In the genomic region with DNA sequence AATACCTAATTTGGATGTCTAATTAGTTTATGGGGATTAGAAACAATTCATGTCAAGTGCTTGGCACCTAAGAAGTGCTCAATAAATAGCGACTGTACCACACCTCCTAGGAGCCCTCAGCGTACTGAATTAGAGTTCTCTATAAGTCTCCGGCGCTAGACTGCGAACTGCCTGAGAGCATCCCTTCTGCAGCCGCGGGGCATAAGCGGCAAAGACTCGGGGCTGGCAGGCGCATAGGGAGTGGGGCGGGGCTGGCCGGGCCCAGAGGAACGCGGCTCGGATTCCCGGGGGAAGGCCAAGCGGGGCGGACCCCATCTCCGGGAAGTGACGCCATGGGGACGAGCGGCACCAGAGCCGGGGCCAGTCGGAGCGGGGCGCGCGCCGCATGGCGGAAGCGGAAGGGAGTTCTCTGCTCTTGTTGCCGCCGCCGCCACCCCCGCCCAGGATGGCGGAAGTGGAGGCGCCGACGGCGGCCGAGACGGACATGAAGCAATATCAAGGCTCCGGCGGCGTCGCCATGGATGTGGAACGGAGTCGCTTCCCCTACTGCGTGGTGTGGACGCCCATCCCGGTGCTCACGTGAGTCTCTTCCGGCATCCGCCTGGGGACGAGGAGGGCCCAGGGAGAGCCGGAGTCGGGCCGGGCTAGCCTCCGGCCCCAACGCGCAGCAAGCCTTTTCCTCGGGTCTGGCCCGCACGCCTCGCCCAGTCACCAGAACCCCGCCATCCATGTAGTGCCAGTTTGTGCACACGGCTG, we compare ENCODE assay signal across 8 cellular contexts. TPM values are rescaled to one million over a fixed set of nuclear protein-coding genes. Genes with fewer than 3 reads are reported as not detected.
DNase-seq lines count a peak whose midpoint lies in the region; ATAC-seq and TF ChIP-seq lines count a peak whose summit lies in the region.

Gene TMEM222, plus strand, starts transcription at position 351 of the 756 bp plus-strand sequence. Its CDS starts 35 bp downstream, at position 386.

- H3K9me3 ChIP-seq in Loucy (ENCODE audit: insufficient read depth, low read depth, low read length) (no peaks in the 10 kb centered on the region), RWPE2 (ENCODE audit: severe bottlenecking) (no peaks in the 10 kb centered on the region), fibroblast of lung (ENCODE audit: control insufficient read depth, insufficient read depth, low read depth, low read length) (no peaks in the 10 kb centered on the region)

- peaks cover 3% of the 10 kb centered on the region for H3K27me3 Mint-ChIP-seq in activated T-helper 2 cell treated with anti-CD3 and anti-CD28 coated beads, Interferon-gamma antibody, Interleukin-2, Interleukin-4, amounts not matched to agents 10 μg/mL and 5 μg/mL and 100 μg/mL, durations not matched to agents 14 hours and 24 hours and 36 hours (ENCODE audit: low read depth)
- H3K27me3 Mint-ChIP-seq in naive thymus-derived CD8-positive, alpha-beta T cell: peaks cover 0 to 8% (median 0%) of the 10 kb centered on the region in 5 donors
- peaks cover 0 to 4% of the 10 kb centered on the region in 2 donors for H3K27me3 Mint-ChIP-seq in stimulated activated naive B cell treated with anti-CD40 and anti-IgM and Interleukin-4, amounts not matched to agents 10 μg/mL and 1 μg/mL and 100 μg/mL, for 72 hours

- H3K79me2 ChIP-seq in Loucy (ENCODE audit: insufficient read depth, low read length): peaks cover 49% of the 10 kb centered on the region
- peaks cover 45% of the 10 kb centered on the region for H3K79me2 ChIP-seq in fibroblast of lung (ENCODE audit: control insufficient read depth, insufficient read depth, low read length)

- H3K27ac Mint-ChIP-seq in activated T-helper 2 cell treated with anti-CD3 and anti-CD28 coated beads, Interferon-gamma antibody, Interleukin-2, Interleukin-4, amounts not matched to agents 10 μg/mL and 5 μg/mL and 100 μg/mL, durations not matched to agents 14 hours and 24 hours and 36 hours: peak within 1 kb of the TSS; percentile 90
- H3K27ac Mint-ChIP-seq in naive thymus-derived CD8-positive, alpha-beta T cell: peak within 1 kb of the TSS; percentile 93 to 97 (median 96)
- peak within 1 kb of the TSS; percentile 98 for H3K27ac Mint-ChIP-seq in stimulated activated naive B cell treated with anti-CD40 and anti-IgM and Interleukin-4, amounts not matched to agents 10 μg/mL and 1 μg/mL and 100 μg/mL, for 72 hours

- ATAC-seq in RWPE2 (ENCODE audit: low read depth): peak; percentile 96
- peak; percentile 96 for ATAC-seq in naive thymus-derived CD8-positive, alpha-beta T cell
- ATAC-seq in stimulated activated naive B cell treated with anti-CD40 and anti-IgM and Interleukin-4, amounts not matched to agents 10 μg/mL and 1 μg/mL and 100 μg/mL, for 72 hours (replicated peaks): peak; percentile 95 to 97

- peak; percentile 96 for DNase-seq in ELR (ENCODE audit: low read depth)
- DNase-seq in H7: peak; percentile 99
- DNase-seq in RWPE2 (ENCODE audit: low spot score): peak; percentile 97
- peak; percentile 97 for DNase-seq in activated T-helper 2 cell treated with anti-CD3 and anti-CD28 coated beads, Interferon-gamma antibody, Interleukin-2, Interleukin-4, amounts not matched to agents 10 μg/mL and 5 μg/mL and 100 μg/mL, durations not matched to agents 14 hours and 24 hours and 36 hours (ENCODE audit: low spot score)
- peak; percentile 96 to 97 for DNase-seq in fibroblast of lung (ENCODE audit: low read depth in 2 of 2)
- DNase-seq in naive thymus-derived CD8-positive, alpha-beta T cell: peak; percentile 95 to 98 (median 96)
- DNase-seq in stimulated activated naive B cell treated with anti-CD40 and anti-IgM and Interleukin-4, amounts not matched to agents 10 μg/mL and 1 μg/mL and 100 μg/mL, for 72 hours: peak; percentile 98

- H4K20me1 ChIP-seq in Loucy (ENCODE audit: insufficient read depth, low read length, poor library complexity, severe bottlenecking) (peaks cover 13% of the 10 kb centered on the region), fibroblast of lung (ENCODE audit: control insufficient read depth, extremely low read depth, insufficient read depth, low read length) (no peaks in the 10 kb centered on the region)

- H3K4me3 ChIP-seq in H7 (ENCODE audit: insufficient read depth, low read depth, low read length) (peak within 1 kb of the TSS; percentile 97), Loucy (ENCODE audit: low read length, poor library complexity, severe bottlenecking) (peak within 1 kb of the TSS; percentile 97), RWPE2 (ENCODE audit: severe bottlenecking) (peak within 1 kb of the TSS; percentile 70), fibroblast of lung (replicated peaks in 1 of 4; ENCODE audit: control extremely low read depth in 1 of 4, insufficient read depth in 1 of 4, low read depth in 3 of 4, low read length in 4 of 4) (peak within 1 kb of the TSS; percentile 66 to 100 (median 93))

- peaks cover 36% of the 10 kb centered on the region for H3K36me3 Mint-ChIP-seq in activated T-helper 2 cell treated with anti-CD3 and anti-CD28 coated beads, Interferon-gamma antibody, Interleukin-2, Interleukin-4, amounts not matched to agents 10 μg/mL and 5 μg/mL and 100 μg/mL, durations not matched to agents 14 hours and 24 hours and 36 hours (ENCODE audit: low read depth)
- H3K36me3 Mint-ChIP-seq in naive thymus-derived CD8-positive, alpha-beta T cell: peaks cover 0 to 34% (median 5%) of the 10 kb centered on the region in 3 donors
- peaks cover 10 to 23% of the 10 kb centered on the region in 2 donors for H3K36me3 Mint-ChIP-seq in stimulated activated naive B cell treated with anti-CD40 and anti-IgM and Interleukin-4, amounts not matched to agents 10 μg/mL and 1 μg/mL and 100 μg/mL, for 72 hours

- H3K36me3 ChIP-seq in H7 (replicated peaks; ENCODE audit: control insufficient read depth, insufficient read depth, low read length) (peaks cover 3% of the 10 kb centered on the region), Loucy (ENCODE audit: insufficient read depth, low read length) (peaks cover 7% of the 10 kb centered on the region; the same call in 1 of the 2 replicates), RWPE2 (ENCODE audit: low read depth) (peaks cover 30% of the 10 kb centered on the region), fibroblast of lung (ENCODE audit: control insufficient read depth, insufficient read depth, low read length) (peaks cover 8% of the 10 kb centered on the region)

- intact Hi-C loops in activated T-helper 2 cell treated with anti-CD3 and anti-CD28 coated beads, Interferon-gamma antibody, Interleukin-2, Interleukin-4, amounts not matched to agents 10 μg/mL and 5 μg/mL and 100 μg/mL, durations not matched to agents 14 hours and 24 hours and 36 hours (cut with micrococcal nuclease): loop anchor here (1.0 to 5.0 kb wide), 3 partner anchors 19 to 450 kb away; partner anchors contain the start of genes FAM76A and STX12

- H2AFZ ChIP-seq in Loucy (ENCODE audit: low read length) (peak within 1 kb of the TSS; percentile 93), fibroblast of lung (ENCODE audit: low read length) (peak within 1 kb of the TSS; percentile 94)

- H3K4me1 Mint-ChIP-seq in activated T-helper 2 cell treated with anti-CD3 and anti-CD28 coated beads, Interferon-gamma antibody, Interleukin-2, Interleukin-4, amounts not matched to agents 10 μg/mL and 5 μg/mL and 100 μg/mL, durations not matched to agents 14 hours and 24 hours and 36 hours (ENCODE audit: low read depth): peaks cover 24% of the 10 kb centered on the region
- peaks cover 18 to 54% (median 48%) of the 10 kb centered on the region in 4 donors for H3K4me1 Mint-ChIP-seq in naive thymus-derived CD8-positive, alpha-beta T cell
- peaks cover 21 to 39% of the 10 kb centered on the region in 2 donors for H3K4me1 Mint-ChIP-seq in stimulated activated naive B cell treated with anti-CD40 and anti-IgM and Interleukin-4, amounts not matched to agents 10 μg/mL and 1 μg/mL and 100 μg/mL, for 72 hours

- H3K27me3 ChIP-seq in H7 (ENCODE audit: control insufficient read depth, insufficient read depth, low read length) (no peaks in the 10 kb centered on the region), Loucy (ENCODE audit: insufficient read depth, low read length, poor library complexity, severe bottlenecking) (no peaks in the 10 kb centered on the region), RWPE2 (ENCODE audit: insufficient read depth, poor library complexity, severe bottlenecking) (no peaks in the 10 kb centered on the region), fibroblast of lung (ENCODE audit: control insufficient read depth, insufficient read depth, low read length) (no peaks in the 10 kb centered on the region)

- no peaks in the 10 kb centered on the region for H3F3A ChIP-seq in Loucy (ENCODE audit: low read depth)

- no peaks in the 10 kb centered on the region for H3K9me2 ChIP-seq in Loucy (replicated peaks; ENCODE audit: low read depth, low read length)

- H3K4me3 Mint-ChIP-seq in activated T-helper 2 cell treated with anti-CD3 and anti-CD28 coated beads, Interferon-gamma antibody, Interleukin-2, Interleukin-4, amounts not matched to agents 10 μg/mL and 5 μg/mL and 100 μg/mL, durations not matched to agents 14 hours and 24 hours and 36 hours (ENCODE audit: low read depth): peak within 1 kb of the TSS; percentile 97
- peak within 1 kb of the TSS; percentile 93 to 99 (median 95) for H3K4me3 Mint-ChIP-seq in naive thymus-derived CD8-positive, alpha-beta T cell
- peak within 1 kb of the TSS; percentile 95 to 98 for H3K4me3 Mint-ChIP-seq in stimulated activated naive B cell treated with anti-CD40 and anti-IgM and Interleukin-4, amounts not matched to agents 10 μg/mL and 1 μg/mL and 100 μg/mL, for 72 hours

- H3K27ac ChIP-seq in RWPE2 (ENCODE audit: poor library complexity, severe bottlenecking) (peak within 1 kb of the TSS; percentile 62), fibroblast of lung (ENCODE audit: insufficient read depth, low read length) (peak within 1 kb of the TSS; percentile 98)

- TF ChIP-seq CTCF in Loucy (conservative IDR thresholded peaks at IDR 0.05; ENCODE audit: low read length): no peak
- no peak for TF ChIP-seq CTCF in RWPE2 (IDR thresholded peaks at IDR 0.05; ENCODE audit: poor library complexity, severe bottlenecking)
- TF ChIP-seq CTCF in fibroblast of lung (conservative IDR thresholded peaks at IDR 0.05 in 1 of 2, IDR thresholded peaks at IDR 0.05 in 1 of 2; ENCODE audit: low read depth in 1 of 2, low read length in 2 of 2): no peak

- POLR2A ChIA-PET in naive thymus-derived CD8-positive, alpha-beta T cell (lab: Charles Lee): interaction anchor here (0.7 to 1.9 kb wide), 9 partner anchors 14 to 1447 kb away, joined by 3 to 9 read pairs (median 5); partner anchors contain the start of gene SYTL1

- H3K9ac ChIP-seq in Loucy (ENCODE audit: low read depth, low read length, poor library complexity, severe bottlenecking) (peak within 1 kb of the TSS; percentile 96), fibroblast of lung (ENCODE audit: insufficient read depth, low read length) (peak within 1 kb of the TSS; percentile 98)

- peak within 1 kb of the TSS; percentile 98 for H3K4me2 ChIP-seq in Loucy (ENCODE audit: low read depth, low read length, poor library complexity, severe bottlenecking)
- peak within 1 kb of the TSS; percentile 90 for H3K4me2 ChIP-seq in fibroblast of lung (ENCODE audit: extremely low read depth, insufficient read depth, low read length)

- H3K9me3 Mint-ChIP-seq in activated T-helper 2 cell treated with anti-CD3 and anti-CD28 coated beads, Interferon-gamma antibody, Interleukin-2, Interleukin-4, amounts not matched to agents 10 μg/mL and 5 μg/mL and 100 μg/mL, durations not matched to agents 14 hours and 24 hours and 36 hours: no peaks in the 10 kb centered on the region
- no peaks in the 10 kb centered on the region for H3K9me3 Mint-ChIP-seq in naive thymus-derived CD8-positive, alpha-beta T cell
- H3K9me3 Mint-ChIP-seq in stimulated activated naive B cell treated with anti-CD40 and anti-IgM and Interleukin-4, amounts not matched to agents 10 μg/mL and 1 μg/mL and 100 μg/mL, for 72 hours: no peaks in the 10 kb centered on the region

- H3K4me1 ChIP-seq in Loucy (ENCODE audit: insufficient read depth, low read length, poor library complexity, severe bottlenecking): peaks cover 30% of the 10 kb centered on the region
- H3K4me1 ChIP-seq in RWPE2 (ENCODE audit: insufficient read depth, poor library complexity, severe bottlenecking): peaks cover 7% of the 10 kb centered on the region
- peaks cover 10% of the 10 kb centered on the region for H3K4me1 ChIP-seq in fibroblast of lung (ENCODE audit: control insufficient read depth, extremely low read depth, insufficient read depth, low read length)

RNA-seq across cellular contexts. Expression of gene TMEM222, which starts in this region (rescaled TPM):
- 41.0 and 53.4 TPM in 2 replicates for total RNA-seq in H7 (2014; rRNA removed; shearing (Covaris generic))
- total RNA-seq in activated T-helper 2 cell treated with anti-CD3 and anti-CD28 coated beads, Interferon-gamma antibody, Interleukin-2, Interleukin-4, amounts not matched to agents 10 μg/mL and 5 μg/mL and 100 μg/mL, durations not matched to agents 14 hours and 24 hours and 36 hours: 32.1 and 35.7 TPM in 2 replicates
- total RNA-seq in fibroblast of lung: 16.2 and 21.6 TPM in 2 replicates
- 37.1 and 39.9 TPM in 2 replicates for polyA plus RNA-seq in fibroblast of lung
- polyA plus RNA-seq in fibroblast of lung (2012): 44.4 and 49.0 TPM in 2 replicates
- polyA minus RNA-seq in fibroblast of lung (ENCODE audit: low replicate concordance): 88.2 and 99.9 TPM in 2 replicates
- 10 to 100 TPM; 42.5 to 44.0 TPM for total RNA-seq in naive thymus-derived CD8-positive, alpha-beta T cell
- 10 to 100 TPM; 54.1 to 57.1 (median 56.9) TPM for polyA plus RNA-seq in naive thymus-derived CD8-positive, alpha-beta T cell

Comparison
In these comparisons a context has a peak if more than half of its experiments do, and no peak if none do; other contexts are left out.
1. Peak in every context shown above with its lines: DNase-seq, ATAC-seq, H3K4me3 ChIP-seq and H3K27ac ChIP-seq.